Comparison of ENCODE assay signal across 8 cellular contexts in genomic region chr4:151169223-151169622, GRCh38.
DNase-seq lines count a peak whose midpoint lies in the region; ATAC-seq and TF ChIP-seq lines count a peak whose summit lies in the region.

No MANE protein-coding gene starts in this region.

- no peaks in the 10 kb centered on the region for H3K27me3 ChIP-seq in BJ (ENCODE audit: control insufficient read depth, insufficient read depth, low read length)

- H3K27ac Mint-ChIP-seq in progenitor cell of endocrine pancreas, result no peak overlapping the region

- H3K36me3 ChIP-seq in BJ (ENCODE audit: control insufficient read depth, insufficient read depth, low read length), result no peaks in the 10 kb centered on the region

- H3K4me3 ChIP-seq in BJ (ENCODE audit: low read depth, low read length) (no peak overlapping the region), foreskin fibroblast (ENCODE audit: low read depth in 1 of 2, low read length in 2 of 2) (no peak overlapping the region)

- H3K4me1 Mint-ChIP-seq in progenitor cell of endocrine pancreas (ENCODE audit: low read depth), result peaks cover 25% of the 10 kb centered on the region

- peak; percentile 94 for DNase-seq in BJ (ENCODE audit: low read depth)
- peak; percentile 79 for DNase-seq in NCI-H82 treated with DMSO at 0.1 percent for 48 hours (lab: John Stamatoyannopoulos, UW; ENCODE audit: unreplicated experiment)
- peak; percentile 95 to 97 for DNase-seq in foreskin fibroblast
- DNase-seq in nucleus accumbens (lab: John Stamatoyannopoulos, UW), result peak in 46 of 56 donors; percentile 2 to 68 (median 32)
- DNase-seq in progenitor cell of endocrine pancreas (ENCODE audit: low spot score, unreplicated experiment), result no peak
- no peak for DNase-seq in DMS79 treated with DMSO at 0.1 percent for 48 hours (lab: John Stamatoyannopoulos, UW)

- H3K4me3 Mint-ChIP-seq in progenitor cell of endocrine pancreas (ENCODE audit: low read depth), result no peak overlapping the region

- POLR2A ChIA-PET in BJ (lab: Charles Lee), result interaction anchor here (0.6 kb wide), 1 partner anchor 9 kb away, joined by 3 read pairs; no protein-coding TSS in a partner anchor

- peaks cover 27% of the 10 kb centered on the region for H3K36me3 Mint-ChIP-seq in progenitor cell of endocrine pancreas (ENCODE audit: insufficient read depth)

- TF ChIP-seq CTCF in BJ (IDR thresholded peaks at IDR 0.05; ENCODE audit: insufficient read depth, low read depth, low read length) (0 out of 2 replicates have a peak, but pooled peaks have one; percentile 4), foreskin fibroblast (IDR thresholded peaks at IDR 0.05; ENCODE audit: low read depth, low read length) (no peak), progenitor cell of endocrine pancreas (IDR thresholded peaks at IDR 0.05; ENCODE audit: unreplicated experiment) (no peak)

- H3K27me3 Mint-ChIP-seq in progenitor cell of endocrine pancreas, result no peaks in the 10 kb centered on the region

- peaks cover 5% of the 10 kb centered on the region for H3K9me3 Mint-ChIP-seq in progenitor cell of endocrine pancreas (ENCODE audit: low read depth)

- CTCF ChIA-PET in BJ (lab: Yijun Ruan, JAX), result interaction anchor here (1.0 kb wide), 1 partner anchor 14 kb away, joined by 3 read pairs; no protein-coding TSS in a partner anchor

- no peak for ATAC-seq in HG03039 (IDR thresholded peaks at IDR 0.05; ENCODE audit: unreplicated experiment)
- no peak for ATAC-seq in GM18861 (IDR thresholded peaks at IDR 0.05; ENCODE audit: unreplicated experiment)

Comparison
In these comparisons a context has a peak if more than half of its experiments do, and no peak if none do; other contexts are left out.
1. DNase-seq: peak in BJ (single experiment), NCI-H82 treated with DMSO at 0.1 percent for 48 hours (single experiment), foreskin fibroblast (2 of 2) and nucleus accumbens (46 of 56); none in progenitor cell of endocrine pancreas (single experiment) and DMS79 treated with DMSO at 0.1 percent for 48 hours (single experiment).